Comparison of ENCODE assay signal across 18 cellular contexts in the genomic region with DNA sequence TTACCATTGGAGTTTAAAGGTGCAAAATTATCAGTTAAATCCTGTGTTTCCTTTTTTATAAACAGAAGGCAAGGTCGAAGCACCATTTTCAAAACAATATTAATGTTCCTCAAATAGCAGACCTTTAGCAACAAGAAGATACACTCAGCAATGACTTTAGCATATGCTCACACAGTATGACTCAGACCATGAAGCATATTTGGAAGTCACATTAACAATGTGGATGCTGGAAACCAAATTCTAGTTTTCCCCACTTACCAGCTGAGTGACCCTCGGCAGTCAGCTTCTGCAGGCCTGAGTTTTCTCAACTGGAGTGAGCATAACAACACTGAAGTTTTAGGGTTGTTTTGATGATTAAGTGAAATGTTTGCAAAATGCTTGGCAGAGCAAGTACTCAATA.
DNase-seq lines count a peak whose midpoint lies in the region; ATAC-seq and TF ChIP-seq lines count a peak whose summit lies in the region.
"Had no signal": no experiment of that assay in that cellular context is flagged by ENCODE, and none has a peak within 500 bp of the region (broad histone marks: within the 10 kb centered on the region; RNA-seq: fewer than 3 reads in every experiment).

No MANE protein-coding gene starts in this region.

- intact Hi-C loops in Right ventricle myocardium superior (cut with DNase I) (no loop called here), right cardiac atrium (cut with DNase I) (no loop called here), lower lobe of right lung (cut with DNase I) (no loop called here)

- no peak for DNase-seq in Right ventricle myocardium superior
- no peak for DNase-seq in right cardiac atrium
- DNase-seq in RPMI7951 (ENCODE audit: low read depth): peak; percentile 3
- peak; percentile 29 for DNase-seq in fibroblast of the aortic adventitia (ENCODE audit: low read depth)
- DNase-seq in NCI-H1694 (lab: John Stamatoyannopoulos, UW): no peak
- DNase-seq in lower lobe of right lung: no peak
- DNase-seq: activated CD4-positive, CD25-positive, alpha-beta regulatory T cell treated with anti-CD3 and anti-CD28 coated beads, Interleukin-2, amount 50 U/mL, for 72 hours; activated gamma-delta T cell treated with Interleukin-2 at 50 U/mL for 16 hours; CD4-positive, CD25-positive, alpha-beta regulatory T cell; foreskin melanocyte; naive thymus-derived CD4-positive, alpha-beta T cell; NCI-H1694 treated with DMSO at 0.1 percent for 48 hours; NCI-H510A had no signal

- 48% methylated on average over 2 of the region's 2 CpGs for WGBS in right cardiac atrium

- H3K27me3 ChIP-seq in right cardiac atrium (ENCODE audit: control insufficient read depth, insufficient read depth): no peaks in the 10 kb centered on the region
- H3K27me3 ChIP-seq in skeletal muscle satellite cell (ENCODE audit: control insufficient read depth, insufficient read depth, low read length): no peaks in the 10 kb centered on the region
- no peaks in the 10 kb centered on the region for H3K27me3 ChIP-seq in lower lobe of right lung (ENCODE audit: low read depth)
- H3K27me3 ChIP-seq: ascending aorta had no signal

- H3K4me3 ChIP-seq in right cardiac atrium (ENCODE audit: low read length) (no peak overlapping the region), fibroblast of the aortic adventitia (ENCODE audit: low read depth, low read length) (no peak overlapping the region), skeletal muscle satellite cell (ENCODE audit: low read length) (peak overlapping the region; percentile 21), lower lobe of right lung (no peak overlapping the region)
- H3K4me3 ChIP-seq: ascending aorta, lung, prostate gland had no signal

- peak overlapping the region; percentile 56 for H3K4me2 ChIP-seq in skeletal muscle satellite cell (ENCODE audit: low read length)

- no peak for TF ChIP-seq CTCF in fibroblast of the aortic adventitia (IDR thresholded peaks at IDR 0.05; ENCODE audit: insufficient read depth, low read length)
- no peak for TF ChIP-seq CTCF in lower lobe of right lung (IDR thresholded peaks at IDR 0.05)

- no peaks in the 10 kb centered on the region for H3K36me3 ChIP-seq in skeletal muscle satellite cell (ENCODE audit: insufficient read depth, low read length)
- no peaks in the 10 kb centered on the region for H3K36me3 ChIP-seq in lower lobe of right lung
- H3K36me3 ChIP-seq: ascending aorta, prostate gland had no signal

- H3K4me1 ChIP-seq in right cardiac atrium (ENCODE audit: control insufficient read depth, insufficient read depth, low read length): peaks cover 5% of the 10 kb centered on the region
- peaks cover 17% of the 10 kb centered on the region for H3K4me1 ChIP-seq in skeletal muscle satellite cell (ENCODE audit: control insufficient read depth, insufficient read depth, low read length)
- H3K4me1 ChIP-seq in lower lobe of right lung: no peaks in the 10 kb centered on the region
- H3K4me1 ChIP-seq: ascending aorta, prostate gland had no signal

- H3K27ac ChIP-seq in right cardiac atrium (ENCODE audit: low read length): no peak overlapping the region
- no peak overlapping the region for H3K27ac ChIP-seq in lower lobe of right lung
- H3K27ac ChIP-seq: ascending aorta, prostate gland had no signal

- H3K9me3 ChIP-seq in right cardiac atrium (ENCODE audit: control insufficient read depth, low read length) (no peaks in the 10 kb centered on the region), skeletal muscle satellite cell (replicated peaks; ENCODE audit: low read length) (no peaks in the 10 kb centered on the region), lower lobe of right lung (no peaks in the 10 kb centered on the region)
- H3K9me3 ChIP-seq: ascending aorta, prostate gland had no signal

- peak overlapping the region; percentile 33 for H3K9ac ChIP-seq in skeletal muscle satellite cell (ENCODE audit: low read depth, low read length)

- peak; percentile 22 for ATAC-seq in Right ventricle myocardium superior (ENCODE audit: poor library complexity)
- ATAC-seq in right cardiac atrium: no peak
- no peak for ATAC-seq in HG02678 (IDR thresholded peaks at IDR 0.05; ENCODE audit: unreplicated experiment)
- ATAC-seq in lower lobe of right lung: no peak
- ATAC-seq: naive thymus-derived CD4-positive, alpha-beta T cell had no signal

Comparison
In these comparisons a context has a peak if more than half of its experiments do, and no peak if none do; other contexts are left out.
1. DNase-seq: peak in RPMI7951 (single experiment) and fibroblast of the aortic adventitia (single experiment); none in Right ventricle myocardium superior (single experiment), right cardiac atrium (0 of 3), NCI-H1694 (single experiment) and lower lobe of right lung (single experiment).